In the genomic region with DNA sequence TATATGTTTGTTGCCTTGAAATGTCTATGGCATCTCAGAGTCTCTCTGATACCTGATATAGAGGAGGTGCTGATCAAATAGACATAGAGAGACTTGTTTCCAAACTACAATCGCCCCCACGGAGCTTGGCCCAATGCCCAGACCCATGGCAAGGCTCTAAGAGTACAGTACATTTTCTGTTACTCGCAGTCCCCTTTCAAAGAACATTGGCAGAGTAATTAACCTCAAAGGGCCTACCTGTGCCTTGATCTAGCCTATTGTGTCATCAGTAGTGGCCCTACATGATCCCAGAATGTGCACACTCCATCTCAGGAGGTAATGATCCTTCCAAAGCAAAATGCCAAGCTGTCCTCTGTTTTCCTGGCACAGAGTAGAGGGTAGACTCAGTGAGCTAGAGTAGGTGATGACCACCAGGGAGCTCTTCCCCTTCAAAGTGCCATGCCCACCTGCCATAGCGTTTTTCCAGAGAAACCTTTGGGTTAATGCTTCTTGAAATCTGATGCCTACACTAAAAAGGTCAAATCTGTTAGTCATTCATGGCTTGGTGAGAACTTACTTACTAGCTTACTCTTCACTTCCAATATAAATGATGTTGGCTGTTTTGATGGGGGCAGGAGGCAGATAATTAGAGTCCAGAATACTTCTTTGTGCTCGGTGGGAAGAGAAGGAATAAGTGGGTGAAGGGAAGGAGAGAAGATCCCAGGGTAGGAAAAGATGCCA, we compare ENCODE assay signal across 19 cellular contexts. TPM values are rescaled to one million over a fixed set of nuclear protein-coding genes. Genes with fewer than 3 reads are reported as not detected.
A peak's percentile ranks its signal among the peaks of the same experiment; 100 is the strongest.
DNase-seq lines count a peak whose midpoint lies in the region; ATAC-seq and TF ChIP-seq lines count a peak whose summit lies in the region.
"Had no signal": no experiment of that assay in that cellular context is flagged by ENCODE, and none has a peak within 500 bp of the region (broad histone marks: within the 10 kb centered on the region; RNA-seq: fewer than 3 reads in every experiment).

No MANE protein-coding gene starts in this region.

- TF ChIP-seq CTCF in VCaP (conservative IDR thresholded peaks at IDR 0.05) (no peak), mucosa of descending colon (IDR thresholded peaks at IDR 0.05) (no peak)

- H3K9me3 ChIP-seq in mucosa of descending colon, result no peaks in the 10 kb centered on the region
- H3K9me3 ChIP-seq: BLaER1 had no signal

- ATAC-seq in mucosa of descending colon, result peak; percentile 6
- no peak for ATAC-seq in HG03135 (IDR thresholded peaks at IDR 0.05; ENCODE audit: unreplicated experiment)
- ATAC-seq in GM18909 (IDR thresholded peaks at IDR 0.05; ENCODE audit: poor library complexity, unreplicated experiment), result no peak

- DNase-seq in COLO829 (ENCODE audit: low spot score) (peak; percentile 33), DMS153 treated with DMSO at 0.1 percent for 48 hours (lab: John Stamatoyannopoulos, UW; ENCODE audit: unreplicated experiment) (peak; percentile 38), mucosa of descending colon (peak; percentile 46 to 74 (median 64))
- DNase-seq in activated CD8-positive, alpha-beta memory T cell treated with anti-CD3 and anti-CD28 coated beads, Interleukin-2, amount 50 U/mL, for 48 hours, result no peak
- DNase-seq: activated CD4-positive, alpha-beta T cell treated with anti-CD3 and anti-CD28 coated beads for 1 hour; hippocampal formation; NCI-H2029 treated with DMSO at 0.1 percent for 48 hours; NK-92 treated with Interleukin-12 subunit alpha and Interleukin-12 subunit beta, amount 100 ng/mL, for 24 hours; SIG-M5; T-helper 9 cell had no signal

- H3K4me3 ChIP-seq in mucosa of descending colon, result no peak overlapping the region
- H3K4me3 ChIP-seq: BLaER1 had no signal

- H3K27ac ChIP-seq in VCaP, result peak overlapping the region; percentile 99
- H3K27ac ChIP-seq: BLaER1 had no signal

- H3K36me3 ChIP-seq in mucosa of descending colon (ENCODE audit: low read depth), result no peaks in the 10 kb centered on the region
- H3K36me3 ChIP-seq: BLaER1 had no signal

- peaks cover 42% of the 10 kb centered on the region for H3K4me1 ChIP-seq in mucosa of descending colon (ENCODE audit: low read depth)

- intact Hi-C loops in mucosa of descending colon (cut with DNase I, micrococcal nuclease), result no loop called here

RNA-seq across cellular contexts. Expression of a gene that starts 41.2 kb away (rescaled TPM):
- total RNA-seq in mucosa of descending colon, result 100 to 1,000 TPM; 125 to 312 (median 258) TPM
- total RNA-seq: H1 had no signal

RNA-seq across cellular contexts. Expression of a gene that starts 49.5 kb away (rescaled TPM):
- not detected for total RNA-seq in mucosa of descending colon
- total RNA-seq: activated naive CD4-positive, alpha-beta T cell treated with anti-CD3 and anti-CD28 coated beads, Interleukin-2, amount 50 U/mL, for 72 hours; H1; HT-29; LHCN-M2; posterior vena cava had no signal
